ENCODE assay signal across 12 cellular contexts in genomic region chr4:8019396-8020365, GRCh38.
DNase-seq lines count a peak whose midpoint lies in the region; ATAC-seq and TF ChIP-seq lines count a peak whose summit lies in the region.
"Had no signal": no experiment of that assay in that cellular context is flagged by ENCODE, and none has a peak within 500 bp of the region (broad histone marks: within the 10 kb centered on the region; RNA-seq: fewer than 3 reads in every experiment).

No MANE protein-coding gene starts in this region.

- no peak overlapping the region for H2AFZ ChIP-seq in PC-3 (ENCODE audit: low read length)

- TF ChIP-seq CTCF in PC-3 (conservative IDR thresholded peaks at IDR 0.05; ENCODE audit: low read depth, low read length): no peak
- no peak for TF ChIP-seq CTCF in foreskin keratinocyte (conservative IDR thresholded peaks at IDR 0.05)

- H3K4me1 ChIP-seq in PC-3 (ENCODE audit: insufficient read depth, low read length): 0 out of 2 replicates have a peak, but pooled peaks cover 6% of the 10 kb centered on the region
- H3K4me1 ChIP-seq in foreskin keratinocyte: no peaks in the 10 kb centered on the region

- no peaks in the 10 kb centered on the region for H3F3A ChIP-seq in PC-3 (ENCODE audit: low read length, unreplicated experiment)

- DNase-seq in DMS79 treated with DMSO at 0.1 percent for 48 hours (lab: John Stamatoyannopoulos, UW) (peak; percentile 51), PC-3 (peak; percentile 51), foreskin keratinocyte (peak; percentile 21 to 42), pons (ENCODE audit: low spot score) (peak; percentile 83), HT-29 (ENCODE audit: low spot score) (no peak), iPS-NIHi11 (ENCODE audit: low spot score) (no peak)
- DNase-seq in effector CD4-positive, alpha-beta T cell: no peak
- DNase-seq: activated T-cell treated with anti-CD3 and anti-CD28 coated beads for 4 hours; amniotic stem cell; CD4-positive, alpha-beta T cell had no signal

- H3K27me3 ChIP-seq in PC-3 (ENCODE audit: low read length): no peaks in the 10 kb centered on the region
- peaks cover 48% of the 10 kb centered on the region for H3K27me3 ChIP-seq in foreskin keratinocyte

- no peak for ATAC-seq in PC-3
- ATAC-seq in foreskin keratinocyte: peak; percentile 81
- no peak for ATAC-seq in GM21528 (IDR thresholded peaks at IDR 0.05; ENCODE audit: low FRiP score, unreplicated experiment)

- POLR2A ChIA-PET in PC-3 (lab: Charles Lee; ENCODE audit: unreplicated experiment): no interaction called here

- CTCF ChIA-PET in PC-3 (lab: Charles Lee): no interaction called here

- peak overlapping the region; percentile 22; the same call in 1 of the 2 replicates for H3K4me2 ChIP-seq in PC-3 (ENCODE audit: low read length)

- H3K9ac ChIP-seq in PC-3 (ENCODE audit: low read length): peak overlapping the region; percentile 51

- intact Hi-C loops in PC-3 (cut with micrococcal nuclease): no loop called here

- no peaks in the 10 kb centered on the region for H3K9me3 ChIP-seq in PC-3 (ENCODE audit: low read length)

- H4K20me1 ChIP-seq in PC-3 (ENCODE audit: low read length): no peaks in the 10 kb centered on the region

- H3K4me3 ChIP-seq in PC-3 (ENCODE audit: low read length): no peak overlapping the region
- H3K4me3 ChIP-seq: skin epidermis had no signal

- BruUV-seq in PC-3 (replicated peaks; lab: Mats Ljungman, UMichigan): no TSS peak

- H3K27ac ChIP-seq in PC-3 (ENCODE audit: low read length) (peak overlapping the region; percentile 52), foreskin keratinocyte (peak overlapping the region; percentile 79)

- H3K9me2 ChIP-seq in PC-3 (replicated peaks; ENCODE audit: low read length): no peaks in the 10 kb centered on the region

- H3K36me3 ChIP-seq in PC-3 (ENCODE audit: low read depth, low read length): no peaks in the 10 kb centered on the region

- H3K79me2 ChIP-seq in PC-3 (ENCODE audit: low read length): no peaks in the 10 kb centered on the region

Comparison
In these comparisons a context has a peak if more than half of its experiments do, and no peak if none do; other contexts are left out.
1. DNase-seq: peak in DMS79 treated with DMSO at 0.1 percent for 48 hours (single experiment), PC-3 (single experiment), foreskin keratinocyte (2 of 2) and pons (single experiment); none in effector CD4-positive, alpha-beta T cell (single experiment), HT-29 (single experiment) and iPS-NIHi11 (single experiment).